ENCODE assay signal across 9 cellular contexts in genomic region chr14:63650336-63650952, GRCh38. TPM values are rescaled to one million over a fixed set of nuclear protein-coding genes. Genes with fewer than 3 reads are reported as not detected.
A peak's percentile ranks its signal among the peaks of the same experiment; 100 is the strongest.
DNase-seq lines count a peak whose midpoint lies in the region; ATAC-seq and TF ChIP-seq lines count a peak whose summit lies in the region.
"Had no signal": no experiment of that assay in that cellular context is flagged by ENCODE, and none has a peak within 500 bp of the region (broad histone marks: within the 10 kb centered on the region; RNA-seq: fewer than 3 reads in every experiment).

No MANE protein-coding gene starts in this region.

- peak overlapping the region; percentile 65 for H3K4me3 Mint-ChIP-seq in activated naive CD4-positive, alpha-beta T cell treated with anti-CD3 and anti-CD28 coated beads, Interleukin-2, amount 50 U/mL, for 24 hours

- peak overlapping the region; percentile 96 for H3K27ac Mint-ChIP-seq in activated naive CD4-positive, alpha-beta T cell treated with anti-CD3 and anti-CD28 coated beads, Interleukin-2, amount 50 U/mL, for 24 hours

- TF ChIP-seq POLR2A in gastroesophageal sphincter (IDR thresholded peaks at IDR 0.05): no peak

- H3K36me3 Mint-ChIP-seq in activated naive CD4-positive, alpha-beta T cell treated with anti-CD3 and anti-CD28 coated beads, Interleukin-2, amount 50 U/mL, for 24 hours: peaks cover 13% of the 10 kb centered on the region

- H3K4me1 ChIP-seq in gastroesophageal sphincter: no peaks in the 10 kb centered on the region

- TF ChIP-seq EP300 in gastroesophageal sphincter (IDR thresholded peaks at IDR 0.05): no peak

- DNase-seq in NCI-H510A treated with DMSO at 0.1 percent for 48 hours (lab: John Stamatoyannopoulos, UW) (peak; percentile 44), posterior vena cava (ENCODE audit: low spot score) (no peak), NCI-H146 treated with DMSO at 0.1 percent for 48 hours (lab: John Stamatoyannopoulos, UW; ENCODE audit: unreplicated experiment) (no peak), germinal center (ENCODE audit: low spot score) (no peak)
- peak; percentile 42 for DNase-seq in stimulated activated CD4-positive, alpha-beta T cell treated with anti-CD3 and anti-CD28 coated beads, Interleukin-15, amount 100 ng/mL, for 24 hours
- DNase-seq: NCI-H748 treated with DMSO at 0.1 percent for 48 hours had no signal

- no peaks in the 10 kb centered on the region for H3K9me3 Mint-ChIP-seq in activated naive CD4-positive, alpha-beta T cell treated with anti-CD3 and anti-CD28 coated beads, Interleukin-2, amount 50 U/mL, for 24 hours

- no peaks in the 10 kb centered on the region for H3K9me3 ChIP-seq in gastroesophageal sphincter

- peaks cover 52% of the 10 kb centered on the region for H3K4me1 Mint-ChIP-seq in activated naive CD4-positive, alpha-beta T cell treated with anti-CD3 and anti-CD28 coated beads, Interleukin-2, amount 50 U/mL, for 24 hours

- ATAC-seq in GM18511 (IDR thresholded peaks at IDR 0.05; ENCODE audit: unreplicated experiment): peak; percentile 80
- ATAC-seq in gastroesophageal sphincter: no peak

- H3K4me3 ChIP-seq in gastroesophageal sphincter: no peak overlapping the region

- WGBS in gastroesophageal sphincter (ENCODE audit: low coverage in 1 of 2), 2 donors: 64 to 88% methylated on average over 2 of the region's 3 CpGs

- intact Hi-C loops in posterior vena cava (cut with DNase I): no loop called here

- H3K27me3 ChIP-seq in gastroesophageal sphincter: no peaks in the 10 kb centered on the region

- H3K27me3 Mint-ChIP-seq in activated naive CD4-positive, alpha-beta T cell treated with anti-CD3 and anti-CD28 coated beads, Interleukin-2, amount 50 U/mL, for 24 hours: no peaks in the 10 kb centered on the region

- no peaks in the 10 kb centered on the region for H3K36me3 ChIP-seq in gastroesophageal sphincter

- no peak overlapping the region for H3K27ac ChIP-seq in gastroesophageal sphincter

- no peak for TF ChIP-seq CTCF in gastroesophageal sphincter (IDR thresholded peaks at IDR 0.05)

RNA-seq across cellular contexts. Expression of gene WDR89, which starts 8.8 kb away (rescaled TPM):
- total RNA-seq in posterior vena cava: 10 to 100 TPM in 1 of 2 donors, 1 to 10 TPM in 1; 8.7 to 10.5 TPM
- 10 to 100 TPM in 2 of 4 donors, 1 to 10 TPM in 2; 5.9 to 18.8 (median 12.5) TPM for total RNA-seq in gastroesophageal sphincter

Comparison
In these comparisons a context has a peak if more than half of its experiments do, and no peak if none do; other contexts are left out.
1. DNase-seq: peak in NCI-H510A treated with DMSO at 0.1 percent for 48 hours (single experiment) and stimulated activated CD4-positive, alpha-beta T cell treated with anti-CD3 and anti-CD28 coated beads, Interleukin-15, amount 100 ng/mL, for 24 hours (single experiment); none in posterior vena cava (single experiment), NCI-H146 treated with DMSO at 0.1 percent for 48 hours (single experiment) and germinal center (single experiment).